1 cellular context compared by ENCODE assay signal in genomic region chr13:44273991-44274810, GRCh38.
TF ChIP-seq lines count a peak whose summit lies in the region.

No MANE protein-coding gene starts in this region.

TF ChIP-seq in WTC11, 78 proteins besides CTCF, POLR2A, EP300 and RAD21 (continued from another document):
- TF ChIP-seq ZNF425 (CRISPR knock-in tag; conservative IDR thresholded peaks at IDR 0.05) = no peak
